In the genomic region with DNA sequence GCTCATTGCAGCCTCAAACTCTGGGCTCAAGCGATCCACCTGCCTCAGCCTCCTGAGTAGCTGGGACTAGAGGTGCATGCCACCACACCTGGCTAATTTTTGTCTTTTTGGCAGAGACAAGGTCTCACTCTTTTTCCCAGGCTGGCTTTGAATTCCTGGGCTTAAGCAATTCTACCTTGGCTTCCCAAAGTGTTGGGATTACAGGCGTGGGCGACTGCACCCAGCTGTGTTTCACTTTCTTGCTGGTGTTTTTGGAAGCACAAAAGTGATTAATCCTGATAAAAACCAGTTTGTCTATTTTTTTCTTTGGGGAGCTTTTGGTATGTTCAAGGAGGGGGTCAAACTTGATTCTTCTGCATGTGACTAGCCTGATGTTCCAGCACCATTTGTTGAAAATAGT, we compare ENCODE assay signal across 26 cellular contexts.
"Had no signal": no experiment of that assay in that cellular context is flagged by ENCODE, and none has a peak within 500 bp of the region (broad histone marks: within the 10 kb centered on the region; RNA-seq: fewer than 3 reads in every experiment).

No MANE protein-coding gene starts in this region.

- H3K27me3 ChIP-seq: body of pancreas, cardiac muscle cell, dorsolateral prefrontal cortex, tibial artery had no signal

- H3K4me3 ChIP-seq: body of pancreas, cardiac muscle cell, coronary artery, dorsolateral prefrontal cortex, smooth muscle cell, tibial artery had no signal

- H3K36me3 ChIP-seq: cardiac muscle cell, tibial artery had no signal

- H3K27ac ChIP-seq: body of pancreas, cardiac muscle cell, coronary artery, VCaP had no signal

- H3K27ac Mint-ChIP-seq: activated naive CD8-positive, alpha-beta T cell; naive thymus-derived CD8-positive, alpha-beta T cell; stimulated activated memory B cell treated with anti-CD40 and anti-IgM and Interleukin-4, amounts not matched to agents 10 μg/mL and 1 μg/mL and 100 μg/mL, for 72 hours had no signal

- DNase-seq: activated CD4-positive, alpha-beta T cell treated with anti-CD3 and anti-CD28 coated beads for 4 hours; activated CD4-positive, alpha-beta T cell treated with anti-CD3 and anti-CD28 coated beads, Interleukin-2, amount 50 U/mL, for 4 hours; activated effector memory CD4-positive, alpha-beta T cell treated with Interleukin-2 at 50 U/mL for 16 hours; activated naive CD4-positive, alpha-beta T cell treated with Interleukin-2 at 50 U/mL for 16 hours; anterior cingulate cortex; body of pancreas; cerebellar nuclear complex; dorsolateral prefrontal cortex; effector memory CD4-positive, alpha-beta T cell; hippocampal formation; left cardiac atrium; midbrain; naive thymus-derived CD8-positive, alpha-beta T cell; stimulated activated CD4-positive, alpha-beta T cell treated with anti-CD3 and anti-CD28 coated beads, Interleukin-1b, Interleukin-23, amount 100 ng/mL, for 48 hours; stimulated activated CD4-positive, alpha-beta T cell treated with anti-CD3 and anti-CD28 coated beads, Interleukin-4, amount 100 ng/mL, for 4 hours; stimulated activated CD8-positive, alpha-beta memory T cell treated with anti-CD3 and anti-CD28 coated beads, Interleukin-4, amount 100 ng/mL, for 48 hours; stimulated activated naive CD8-positive, alpha-beta T cell treated with anti-CD3 and anti-CD28 coated beads, Interleukin-15, amount 100 ng/mL, for 72 hours; substantia nigra; T-helper 9 cell; tibial artery had no signal

- H3K4me2 ChIP-seq: smooth muscle cell had no signal

- H3K4me3 Mint-ChIP-seq: activated naive CD8-positive, alpha-beta T cell; naive thymus-derived CD8-positive, alpha-beta T cell; stimulated activated memory B cell treated with anti-CD40 and anti-IgM and Interleukin-4, amounts not matched to agents 10 μg/mL and 1 μg/mL and 100 μg/mL, for 72 hours; stimulated activated naive CD8-positive, alpha-beta T cell treated with anti-CD3 and anti-CD28 coated beads, Interleukin-15, amount 100 ng/mL, for 72 hours had no signal

- H3K9me3 Mint-ChIP-seq: stimulated activated memory B cell treated with anti-CD40 and anti-IgM and Interleukin-4, amounts not matched to agents 10 μg/mL and 1 μg/mL and 100 μg/mL, for 72 hours; stimulated activated naive CD8-positive, alpha-beta T cell treated with anti-CD3 and anti-CD28 coated beads, Interleukin-15, amount 100 ng/mL, for 72 hours had no signal

- H3K27me3 Mint-ChIP-seq: activated naive CD8-positive, alpha-beta T cell; naive thymus-derived CD8-positive, alpha-beta T cell; stimulated activated memory B cell treated with anti-CD40 and anti-IgM and Interleukin-4, amounts not matched to agents 10 μg/mL and 1 μg/mL and 100 μg/mL, for 72 hours; stimulated activated naive CD8-positive, alpha-beta T cell treated with anti-CD3 and anti-CD28 coated beads, Interleukin-15, amount 100 ng/mL, for 72 hours had no signal

- H3K9me3 ChIP-seq: body of pancreas, tibial artery had no signal
